In the genomic region with DNA sequence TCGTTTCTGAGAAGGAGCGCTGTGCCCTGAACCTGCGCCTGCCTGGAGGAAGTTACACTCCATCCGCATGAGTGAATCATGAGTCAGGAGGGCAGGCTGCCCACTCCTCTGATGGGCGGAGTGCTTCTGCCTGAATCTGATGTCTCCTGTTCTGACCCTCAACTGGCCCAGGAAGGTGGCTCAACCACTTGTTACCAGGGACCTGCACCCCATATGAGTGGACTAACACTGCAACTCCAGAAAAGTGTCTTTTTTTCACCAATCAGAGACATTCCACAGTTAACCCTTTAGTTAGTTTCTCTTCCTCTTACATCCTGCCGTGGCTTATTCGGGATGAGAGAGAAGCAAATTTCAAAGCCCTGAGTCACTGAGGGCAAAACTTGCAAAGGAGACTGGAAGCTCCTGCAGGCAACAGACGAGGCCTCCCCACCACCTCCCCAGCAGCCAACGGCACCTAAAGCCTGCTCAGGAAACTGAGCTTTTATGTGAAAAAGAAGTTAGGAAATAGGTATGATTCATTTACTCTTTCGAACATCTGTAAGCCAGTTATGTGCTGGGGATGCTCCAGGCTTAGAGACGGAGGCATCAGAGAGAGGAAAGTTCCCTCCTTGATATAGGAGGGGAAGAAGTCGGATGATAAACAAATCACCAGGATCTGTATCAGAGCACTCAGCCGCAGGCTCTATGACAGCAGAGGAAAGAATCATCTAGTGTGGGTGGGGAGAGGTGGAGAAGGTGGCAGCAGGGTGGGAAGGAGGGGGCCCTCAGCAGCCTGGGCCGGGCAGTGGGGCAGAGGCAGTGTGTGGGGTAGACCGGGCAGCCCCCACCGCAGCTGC, we compare ENCODE assay signal across 8 cellular contexts. TPM values are rescaled to one million over a fixed set of nuclear protein-coding genes. Genes with fewer than 3 reads are reported as not detected.
DNase-seq lines count a peak whose midpoint lies in the region; ATAC-seq and TF ChIP-seq lines count a peak whose summit lies in the region.

No MANE protein-coding gene starts in this region.

- no peaks in the 10 kb centered on the region for H3K27me3 ChIP-seq in HUES64 (ENCODE audit: insufficient read depth, low read length)
- no peaks in the 10 kb centered on the region for H3K27me3 ChIP-seq in upper lobe of right lung

- peaks cover 95% of the 10 kb centered on the region for H3K4me1 Mint-ChIP-seq in nephron progenitor cell

- ATAC-seq in GM21619 (IDR thresholded peaks at IDR 0.05; ENCODE audit: unreplicated experiment) (peak; percentile 49), upper lobe of right lung (peak; percentile 87)

- peaks cover 47% of the 10 kb centered on the region for H3K4me1 ChIP-seq in HUES64 (ENCODE audit: insufficient read depth, low read length)
- H3K4me1 ChIP-seq in upper lobe of right lung: peaks cover 82% of the 10 kb centered on the region

- intact Hi-C loops in upper lobe of right lung (cut with DNase I): no loop called here

- peak overlapping the region; percentile 7; the same call in 1 of the 2 replicates for H3K4me3 ChIP-seq in HUES64 (ENCODE audit: low read length)
- no peak overlapping the region for H3K4me3 ChIP-seq in upper lobe of right lung

- no peaks in the 10 kb centered on the region for H3K36me3 ChIP-seq in HUES64 (ENCODE audit: insufficient read depth, low read length)
- H3K36me3 ChIP-seq in upper lobe of right lung: peaks cover 11% of the 10 kb centered on the region

- no peak for TF ChIP-seq POLR2A in erythroblast (IDR thresholded peaks at IDR 0.05; ENCODE audit: low read length)

- DNase-seq in EH (ENCODE audit: low read depth) (peak; percentile 98), erythroblast (lab: John Stamatoyannopoulos, UW) (peak; percentile 34 to 64), nephron progenitor cell (no peak), upper lobe of right lung (peak; percentile 85), NCI-H1694 treated with DMSO at 0.1 percent for 48 hours (lab: John Stamatoyannopoulos, UW) (no peak)
- DNase-seq in activated CD4-positive, alpha-beta T cell treated with anti-CD3 and anti-CD28 coated beads for 48 hours: peak; percentile 74

- H3K9me3 ChIP-seq in HUES64 (ENCODE audit: insufficient read depth, low read depth, low read length) (no peaks in the 10 kb centered on the region), upper lobe of right lung (no peaks in the 10 kb centered on the region)

- H3K4me3 Mint-ChIP-seq in nephron progenitor cell: peak overlapping the region; percentile 70

- H3K27ac Mint-ChIP-seq in nephron progenitor cell: peak overlapping the region; percentile 98

- H3K27me3 Mint-ChIP-seq in nephron progenitor cell (ENCODE audit: low read depth, poor library complexity): peaks cover 23% of the 10 kb centered on the region

- H3K27ac ChIP-seq in HUES64 (ENCODE audit: low read depth, low read length) (peak overlapping the region; percentile 71), upper lobe of right lung (peak overlapping the region; percentile 74)

- no peaks in the 10 kb centered on the region for H3K36me3 Mint-ChIP-seq in nephron progenitor cell (ENCODE audit: low read depth)

- H3K9me3 Mint-ChIP-seq in nephron progenitor cell: no peaks in the 10 kb centered on the region

- peak overlapping the region; percentile 3; the same call in 1 of the 2 replicates for H3K9ac ChIP-seq in HUES64 (ENCODE audit: low read depth, low read length)

- TF ChIP-seq CTCF in nephron progenitor cell (IDR thresholded peaks at IDR 0.05) (no peak), upper lobe of right lung (IDR thresholded peaks at IDR 0.05) (no peak)

- WGBS in HUES64: 57% methylated on average over 16 of the region's 16 CpGs

RNA-seq across cellular contexts. Expression of gene MBP, which starts 31.0 kb away (rescaled TPM):
- polyA plus RNA-seq in HUES64 (2013, experiment 1 of 2): 4.3 TPM
- 6.5 TPM for polyA plus RNA-seq in HUES64 (2013, experiment 2 of 2)
- 78.9 TPM for total RNA-seq in upper lobe of right lung

Comparison
In these comparisons a context has a peak if more than half of its experiments do, and no peak if none do; other contexts are left out.
1. DNase-seq: peak in EH (single experiment), activated CD4-positive, alpha-beta T cell treated with anti-CD3 and anti-CD28 coated beads for 48 hours (single experiment), erythroblast (2 of 2) and upper lobe of right lung (single experiment); none in nephron progenitor cell (single experiment) and NCI-H1694 treated with DMSO at 0.1 percent for 48 hours (single experiment).